23 cellular contexts compared by ENCODE assay signal in genomic region chr3:173839859-173840258, GRCh38.
DNase-seq lines count a peak whose midpoint lies in the region; ATAC-seq, FAIRE-seq and TF ChIP-seq lines count a peak whose summit lies in the region.
"Had no signal": no experiment of that assay in that cellular context is flagged by ENCODE, and none has a peak within 500 bp of the region (broad histone marks: within the 10 kb centered on the region; RNA-seq: fewer than 3 reads in every experiment).

No MANE protein-coding gene starts in this region.

- POLR2A ChIA-PET in HepG2 (lab: Yijun Ruan, JAX): no interaction called here

- ATAC-seq in HepG2 (no peak), right lobe of liver (no peak), GM21526 (IDR thresholded peaks at IDR 0.05; ENCODE audit: low FRiP score, unreplicated experiment) (no peak)
- ATAC-seq: GM12878 had no signal

- intact Hi-C loops in HepG2 (cut with micrococcal nuclease; ENCODE audit: unreplicated experiment): no loop called here
- intact Hi-C loops in right lobe of liver (cut with DNase I): no loop called here

- no peak overlapping the region for H3K4me2 ChIP-seq in HepG2 (ENCODE audit: low read depth, low read length)
- H3K4me2 ChIP-seq: BLaER1 treated with 17β-estradiol and CSF1 and Interleukin-3, amounts not matched to agents 10 nM and 100 nM had no signal

- no peak overlapping the region for H2AFZ ChIP-seq in HepG2 (ENCODE audit: low read length)

- H3K9me3 ChIP-seq in HepG2 (ENCODE audit: low read length): no peaks in the 10 kb centered on the region
- no peaks in the 10 kb centered on the region for H3K9me3 ChIP-seq in right lobe of liver
- H3K9me3 ChIP-seq: BLaER1 treated with 17β-estradiol and CSF1 and Interleukin-3, amounts not matched to agents 10 nM and 100 nM had no signal

- H3K27me3 ChIP-seq in HepG2 (ENCODE audit: control insufficient read depth in 1 of 2, insufficient read depth in 2 of 2, low read length in 2 of 2) (no peaks in the 10 kb centered on the region), right lobe of liver (no peaks in the 10 kb centered on the region)
- H3K27me3 ChIP-seq: BLaER1 treated with 17β-estradiol and CSF1 and Interleukin-3, amounts not matched to agents 10 nM and 100 nM had no signal

- no peak overlapping the region for H3K9ac ChIP-seq in HepG2 (ENCODE audit: insufficient read depth, low read depth, low read length)
- H3K9ac ChIP-seq: BLaER1 treated with 17β-estradiol and CSF1 and Interleukin-3, amounts not matched to agents 10 nM and 100 nM had no signal

- in situ Hi-C loops in HepG2 (cut with HindIII; ENCODE audit: extremely low pct_ligation_motif_present, low pct_unique_long_range_greater_than_20kb): no loop called here

- DNase-seq in HepG2 (ENCODE audit: low spot score) (no peak), right lobe of liver (no peak)
- DNase-seq in activated CD4-positive, CD25-positive, alpha-beta regulatory T cell treated with anti-CD3 and anti-CD28 coated beads, Interleukin-2, amount 50 U/mL, for 72 hours: no peak
- DNase-seq: 8988T; AML-193; CD4-positive, alpha-beta memory T cell; CD4-positive, CD25-positive, alpha-beta regulatory T cell; CD8-positive, alpha-beta memory T cell; COR-L47; DMS 273 treated with DMSO at 0.1 percent for 48 hours; DMS153; DMS53; DMS79; DND-41; EL; GDM1 had no signal

- CTCF ChIA-PET in HepG2 (lab: Yijun Ruan, JAX; ENCODE audit: low intra/inter-chr PET ratio, low total read pairs): no interaction called here

- no peaks in the 10 kb centered on the region for H3K79me2 ChIP-seq in HepG2 (ENCODE audit: insufficient read depth, low read length)

- no peak for TF ChIP-seq CTCF in HepG2 (CRISPR knock-in tag; IDR thresholded peaks at IDR 0.05)
- no peak for TF ChIP-seq CTCF in right lobe of liver (IDR thresholded peaks at IDR 0.05)
- no peak for TF ChIP-seq CTCF in C4-2B (conservative IDR thresholded peaks at IDR 0.05)

- H3K4me1 ChIP-seq in HepG2 (ENCODE audit: insufficient read depth, low read length) (no peaks in the 10 kb centered on the region), right lobe of liver (no peaks in the 10 kb centered on the region)

- BruUV-seq in HepG2 (replicated peaks; lab: Mats Ljungman, UMichigan): no TSS peak

- no peak overlapping the region for H3K4me3 ChIP-seq in HepG2 (replicated peaks in 1 of 3; ENCODE audit: insufficient read depth in 1 of 3, low read depth in 2 of 3, low read length in 3 of 3)
- no peak overlapping the region for H3K4me3 ChIP-seq in right lobe of liver
- H3K4me3 ChIP-seq: BLaER1 treated with 17β-estradiol and CSF1 and Interleukin-3, amounts not matched to agents 10 nM and 100 nM; GM12878 had no signal

- no peak for TF ChIP-seq EP300 in HepG2 (IDR thresholded peaks at IDR 0.05; ENCODE audit: low read depth in 2 of 2, low read length in 2 of 2)
- no peak for TF ChIP-seq EP300 in HepG2 (CRISPR knock-in tag; IDR thresholded peaks at IDR 0.05; ENCODE audit: borderline replicate concordance)

- FAIRE-seq in HepG2 (lab: Jason Lieb, UNC): no peak
- FAIRE-seq: A204.1, GM12878, GM12892, GM18507 had no signal

- H3K27ac ChIP-seq in HepG2 (ENCODE audit: extremely low read length, insufficient read depth, low read length) (no peak overlapping the region), right lobe of liver (no peak overlapping the region), C4-2B (peak overlapping the region; percentile 68; the same call in 1 of the 2 replicates)
- H3K27ac ChIP-seq: BLaER1 treated with 17β-estradiol and CSF1 and Interleukin-3, amounts not matched to agents 10 nM and 100 nM had no signal

- no peak for TF ChIP-seq POLR2A in HepG2 (IDR thresholded peaks at IDR 0.05; ENCODE audit: insufficient read depth in 1 of 2, low read depth in 2 of 2, low read length in 2 of 2)
- TF ChIP-seq POLR2A in right lobe of liver (IDR thresholded peaks at IDR 0.05): no peak

- no peak for TF ChIP-seq RAD21 in HepG2 (CRISPR knock-in tag; IDR thresholded peaks at IDR 0.05)

- H3K36me3 ChIP-seq in HepG2 (replicated peaks in 1 of 2; ENCODE audit: control insufficient read depth in 1 of 2, insufficient read depth in 2 of 2, low read length in 2 of 2): no peaks in the 10 kb centered on the region
- H3K36me3 ChIP-seq in right lobe of liver: no peaks in the 10 kb centered on the region
- H3K36me3 ChIP-seq: BLaER1 treated with 17β-estradiol and CSF1 and Interleukin-3, amounts not matched to agents 10 nM and 100 nM had no signal

- H4K20me1 ChIP-seq in HepG2 (ENCODE audit: insufficient read depth, low read length): no peaks in the 10 kb centered on the region
- H4K20me1 ChIP-seq: BLaER1 treated with 17β-estradiol and CSF1 and Interleukin-3, amounts not matched to agents 10 nM and 100 nM had no signal

- WGBS in HepG2 (ENCODE audit: low lambda C conversion rate): 15% methylated on average over 3 of the region's 3 CpGs
- WGBS in right lobe of liver (ENCODE audit: insufficient coverage, low coverage, low lambda C conversion rate, missing lambda C conversion rate): 54% methylated on average over 3 of the region's 3 CpGs

TF ChIP-seq in HepG2, 621 proteins besides CTCF, POLR2A, EP300 and RAD21:
- TF ChIP-seq MAFF (IDR thresholded peaks at IDR 0.05; ENCODE audit: low read depth, low read length): peak; percentile 69
- no peak for TF ChIP-seq MTERF4 (CRISPR knock-in tag; IDR thresholded peaks at IDR 0.05)
- no peak for TF ChIP-seq STAT5B (CRISPR knock-in tag; IDR thresholded peaks at IDR 0.05)
- TF ChIP-seq MAFK (conservative IDR thresholded peaks at IDR 0.05 in 1 of 2, IDR thresholded peaks at IDR 0.05 in 1 of 2; ENCODE audit: low read length in 2 of 2): peak; percentile 66 to 75
- no peak for TF ChIP-seq HBP1 (CRISPR knock-in tag; IDR thresholded peaks at IDR 0.05; ENCODE audit: low read depth)
